Comparison of ENCODE assay signal across 8 cellular contexts in genomic region chr1:2189459-2190425, GRCh38. TPM values are rescaled to one million over a fixed set of nuclear protein-coding genes. Genes with fewer than 3 reads are reported as not detected.
DNase-seq lines count a peak whose midpoint lies in the region; ATAC-seq and TF ChIP-seq lines count a peak whose summit lies in the region.

No MANE protein-coding gene starts in this region.

- peak overlapping the region; percentile 78 for H3K27ac Mint-ChIP-seq in neural crest cell (ENCODE audit: unreplicated experiment)
- peak overlapping the region; percentile 85 for H3K27ac Mint-ChIP-seq in stimulated activated naive CD8-positive, alpha-beta T cell treated with anti-CD3 and anti-CD28 coated beads, Interleukin-15, Interleukin-2, amounts not matched to agents 100 ng/mL and 50 ng/mL, for 24 hours

- H3K9me3 Mint-ChIP-seq in neural crest cell, result no peaks in the 10 kb centered on the region
- no peaks in the 10 kb centered on the region for H3K9me3 Mint-ChIP-seq in stimulated activated naive CD8-positive, alpha-beta T cell treated with anti-CD3 and anti-CD28 coated beads, Interleukin-15, Interleukin-2, amounts not matched to agents 100 ng/mL and 50 ng/mL, for 24 hours

- H3K4me3 Mint-ChIP-seq in neural crest cell, result peak overlapping the region; percentile 82
- H3K4me3 Mint-ChIP-seq in stimulated activated naive CD8-positive, alpha-beta T cell treated with anti-CD3 and anti-CD28 coated beads, Interleukin-15, Interleukin-2, amounts not matched to agents 100 ng/mL and 50 ng/mL, for 24 hours, result peak overlapping the region; percentile 78

- DNase-seq in AG09319 (ENCODE audit: extremely low read depth, low read depth) (peak; percentile 91), LNCaP clone FGC (ENCODE audit: low read depth) (peak; percentile 92), SIG-M5 (lab: John Stamatoyannopoulos, UW) (peak; percentile 45), foreskin fibroblast (peak; percentile 89 to 98), neural crest cell (ENCODE audit: low read depth, low spot score) (peak; percentile 87)
- peak; percentile 85 for DNase-seq in activated gamma-delta T cell treated with anti-CD3 and anti-CD28 coated beads, Interleukin-2, amount 50 U/mL, for 16 hours (ENCODE audit: low read depth)

- no peak for TF ChIP-seq CTCF in AG09319 (IDR thresholded peaks at IDR 0.05; ENCODE audit: low read depth, low read length)
- TF ChIP-seq CTCF in LNCaP clone FGC (IDR thresholded peaks at IDR 0.05; ENCODE audit: control insufficient read depth, extremely low read depth, insufficient read depth), result no peak
- no peak for TF ChIP-seq CTCF in foreskin fibroblast (IDR thresholded peaks at IDR 0.05; ENCODE audit: low read depth, low read length)
- TF ChIP-seq CTCF in neural crest cell (conservative IDR thresholded peaks at IDR 0.05), result no peak

- H3K4me3 ChIP-seq in LNCaP clone FGC (ENCODE audit: low read depth, low read length) (peak overlapping the region; percentile 64), foreskin fibroblast (ENCODE audit: low read depth in 1 of 2, low read length in 2 of 2) (peak overlapping the region; percentile 46 to 57)

- H3K4me1 Mint-ChIP-seq in neural crest cell, result peaks cover 20% of the 10 kb centered on the region
- H3K4me1 Mint-ChIP-seq in stimulated activated naive CD8-positive, alpha-beta T cell treated with anti-CD3 and anti-CD28 coated beads, Interleukin-15, Interleukin-2, amounts not matched to agents 100 ng/mL and 50 ng/mL, for 24 hours (ENCODE audit: low read depth), result peaks cover 30% of the 10 kb centered on the region

- no peaks in the 10 kb centered on the region for H3K36me3 Mint-ChIP-seq in neural crest cell (ENCODE audit: low read depth)
- H3K36me3 Mint-ChIP-seq in stimulated activated naive CD8-positive, alpha-beta T cell treated with anti-CD3 and anti-CD28 coated beads, Interleukin-15, Interleukin-2, amounts not matched to agents 100 ng/mL and 50 ng/mL, for 24 hours (ENCODE audit: low read depth), result peaks cover 4% of the 10 kb centered on the region

- peak; percentile 74 for ATAC-seq in GM19455 (IDR thresholded peaks at IDR 0.05; ENCODE audit: unreplicated experiment)

- H3K27me3 Mint-ChIP-seq in neural crest cell (ENCODE audit: low read depth), result no peaks in the 10 kb centered on the region
- no peaks in the 10 kb centered on the region for H3K27me3 Mint-ChIP-seq in stimulated activated naive CD8-positive, alpha-beta T cell treated with anti-CD3 and anti-CD28 coated beads, Interleukin-15, Interleukin-2, amounts not matched to agents 100 ng/mL and 50 ng/mL, for 24 hours

RNA-seq across cellular contexts. Expression of gene FAAP20, which starts 4.8 kb away (rescaled TPM):
- total RNA-seq in neural crest cell, result 80.9 and 93.7 TPM in 2 replicates

RNA-seq across cellular contexts. Expression of gene SKI, which starts 38.4 kb away (rescaled TPM):
- total RNA-seq in neural crest cell, result 58.9 and 62.0 TPM in 2 replicates

Comparison
In these comparisons a context has a peak if more than half of its experiments do, and no peak if none do; other contexts are left out.
1. Peak in every context shown above with its lines: DNase-seq, ATAC-seq and H3K4me3 ChIP-seq.